Comparison of ENCODE assay signal across 1 cellular context in the genomic region with DNA sequence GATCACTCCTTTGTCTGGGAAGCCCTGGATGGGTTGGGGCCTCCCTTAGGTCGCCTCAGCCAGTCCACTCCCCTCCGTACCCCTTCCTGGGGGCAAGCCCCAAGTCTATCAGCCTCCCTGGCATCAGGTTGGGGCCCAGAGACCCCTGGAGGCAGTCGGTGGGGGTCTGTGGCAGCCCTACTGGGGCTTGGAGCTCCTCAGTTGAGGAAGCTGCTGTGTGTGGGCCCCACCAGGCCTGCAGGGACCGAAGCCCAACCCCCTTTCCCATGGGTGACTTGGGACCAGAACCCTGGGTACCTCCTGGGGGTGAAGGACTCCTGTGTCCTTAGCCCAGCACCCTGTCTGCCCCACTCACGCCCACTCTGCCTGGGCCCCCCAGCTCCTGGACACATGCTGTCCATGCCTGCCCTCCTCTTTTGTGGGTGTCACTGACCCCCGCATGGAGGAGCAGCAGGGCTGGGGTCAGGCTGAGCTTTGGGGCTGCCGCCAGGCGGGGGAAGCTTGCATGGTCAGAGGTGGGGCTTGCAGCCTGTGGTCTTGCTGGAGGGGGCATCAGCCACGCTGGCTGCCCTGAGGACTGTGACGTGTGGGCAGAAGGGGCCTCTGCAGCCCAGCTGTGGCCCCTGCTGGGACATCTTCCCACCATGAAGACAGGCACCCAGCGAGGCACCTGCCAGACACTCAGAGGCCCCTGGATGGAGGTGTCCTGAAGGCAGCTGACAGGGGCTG.
TF ChIP-seq lines count a peak whose summit lies in the region.

No MANE protein-coding gene starts in this region.

TF ChIP-seq in K562, 482 proteins besides CTCF, POLR2A, EP300 and RAD21:
- TF ChIP-seq, protein P1, sequence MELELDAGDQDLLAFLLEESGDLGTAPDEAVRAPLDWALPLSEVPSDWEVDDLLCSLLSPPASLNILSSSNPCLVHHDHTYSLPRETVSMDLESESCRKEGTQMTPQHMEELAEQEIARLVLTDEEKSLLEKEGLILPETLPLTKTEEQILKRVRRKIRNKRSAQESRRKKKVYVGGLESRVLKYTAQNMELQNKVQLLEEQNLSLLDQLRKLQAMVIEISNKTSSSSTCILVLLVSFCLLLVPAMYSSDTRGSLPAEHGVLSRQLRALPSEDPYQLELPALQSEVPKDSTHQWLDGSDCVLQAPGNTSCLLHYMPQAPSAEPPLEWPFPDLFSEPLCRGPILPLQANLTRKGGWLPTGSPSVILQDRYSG (tag; conservative IDR thresholded peaks at IDR 0.05; ENCODE audit: low read depth), result no peak
- TF ChIP-seq, protein P2, sequence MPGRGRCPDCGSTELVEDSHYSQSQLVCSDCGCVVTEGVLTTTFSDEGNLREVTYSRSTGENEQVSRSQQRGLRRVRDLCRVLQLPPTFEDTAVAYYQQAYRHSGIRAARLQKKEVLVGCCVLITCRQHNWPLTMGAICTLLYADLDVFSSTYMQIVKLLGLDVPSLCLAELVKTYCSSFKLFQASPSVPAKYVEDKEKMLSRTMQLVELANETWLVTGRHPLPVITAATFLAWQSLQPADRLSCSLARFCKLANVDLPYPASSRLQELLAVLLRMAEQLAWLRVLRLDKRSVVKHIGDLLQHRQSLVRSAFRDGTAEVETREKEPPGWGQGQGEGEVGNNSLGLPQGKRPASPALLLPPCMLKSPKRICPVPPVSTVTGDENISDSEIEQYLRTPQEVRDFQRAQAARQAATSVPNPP (IDR thresholded peaks at IDR 0.05; ENCODE audit: borderline replicate concordance, insufficient read depth, insufficient read length), result no peak
- TF ChIP-seq SPI1 (IDR thresholded peaks at IDR 0.05; ENCODE audit: borderline replicate concordance, low read depth, low read length) (no peak), SETDB1 (IDR thresholded peaks at IDR 0.05; ENCODE audit: low read length) (no peak), MCM7 (IDR thresholded peaks at IDR 0.05) (no peak), RBM22 (IDR thresholded peaks at IDR 0.05; ENCODE audit: low read depth, low read length, poor library complexity, severe bottlenecking) (peak; percentile 36), BCOR (IDR thresholded peaks at IDR 0.05) (no peak), ZNF77 (CRISPR knock-in tag; IDR thresholded peaks at IDR 0.05) (no peak), POLR2G (IDR thresholded peaks at IDR 0.05; ENCODE audit: low read depth, low read length) (peak; percentile 67), ZNF143 (CRISPR knock-in tag; IDR thresholded peaks at IDR 0.05) (no peak), SIRT6 (IDR thresholded peaks at IDR 0.05; ENCODE audit: low read depth, low read length) (peak; percentile 60), PML (IDR thresholded peaks at IDR 0.05; ENCODE audit: low read length) (no peak)
- TF ChIP-seq, protein P3, sequence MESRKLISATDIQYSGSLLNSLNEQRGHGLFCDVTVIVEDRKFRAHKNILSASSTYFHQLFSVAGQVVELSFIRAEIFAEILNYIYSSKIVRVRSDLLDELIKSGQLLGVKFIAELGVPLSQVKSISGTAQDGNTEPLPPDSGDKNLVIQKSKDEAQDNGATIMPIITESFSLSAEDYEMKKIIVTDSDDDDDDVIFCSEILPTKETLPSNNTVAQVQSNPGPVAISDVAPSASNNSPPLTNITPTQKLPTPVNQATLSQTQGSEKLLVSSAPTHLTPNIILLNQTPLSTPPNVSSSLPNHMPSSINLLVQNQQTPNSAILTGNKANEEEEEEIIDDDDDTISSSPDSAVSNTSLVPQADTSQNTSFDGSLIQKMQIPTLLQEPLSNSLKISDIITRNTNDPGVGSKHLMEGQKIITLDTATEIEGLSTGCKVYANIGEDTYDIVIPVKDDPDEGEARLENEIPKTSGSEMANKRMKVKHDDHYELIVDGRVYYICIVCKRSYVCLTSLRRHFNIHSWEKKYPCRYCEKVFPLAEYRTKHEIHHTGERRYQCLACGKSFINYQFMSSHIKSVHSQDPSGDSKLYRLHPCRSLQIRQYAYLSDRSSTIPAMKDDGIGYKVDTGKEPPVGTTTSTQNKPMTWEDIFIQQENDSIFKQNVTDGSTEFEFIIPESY (CRISPR knock-in tag; IDR thresholded peaks at IDR 0.05), result 0 out of 2 replicates have a peak, but pooled peaks have one; percentile 30
TF ChIP-seq in K562: peak in this region for 4.
